ENCODE assay signal across 1 cellular context in the genomic region with DNA sequence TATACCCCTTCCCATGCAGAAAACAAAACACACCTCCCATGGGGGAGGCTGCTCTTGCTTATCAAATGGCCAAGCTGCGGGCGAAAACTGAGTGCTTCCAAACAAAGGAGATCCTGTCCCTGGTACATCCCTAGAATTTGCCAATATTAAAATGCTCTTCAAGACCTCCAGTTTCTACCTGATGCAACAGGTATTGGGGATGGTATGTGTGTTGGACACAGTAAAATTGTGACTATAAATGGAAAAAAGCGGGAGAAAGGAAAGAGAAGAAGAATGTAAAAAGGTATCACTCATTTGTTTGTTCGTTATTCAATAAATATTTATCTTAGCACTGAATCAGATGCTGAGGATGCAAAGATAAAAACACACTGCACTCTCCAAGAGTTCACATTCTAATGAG.
TF ChIP-seq lines count a peak whose summit lies in the region.

No MANE protein-coding gene starts in this region.

TF ChIP-seq in IMR-90, 13 proteins besides CTCF, POLR2A, EP300 and RAD21:
- TF ChIP-seq, protein P1, sequence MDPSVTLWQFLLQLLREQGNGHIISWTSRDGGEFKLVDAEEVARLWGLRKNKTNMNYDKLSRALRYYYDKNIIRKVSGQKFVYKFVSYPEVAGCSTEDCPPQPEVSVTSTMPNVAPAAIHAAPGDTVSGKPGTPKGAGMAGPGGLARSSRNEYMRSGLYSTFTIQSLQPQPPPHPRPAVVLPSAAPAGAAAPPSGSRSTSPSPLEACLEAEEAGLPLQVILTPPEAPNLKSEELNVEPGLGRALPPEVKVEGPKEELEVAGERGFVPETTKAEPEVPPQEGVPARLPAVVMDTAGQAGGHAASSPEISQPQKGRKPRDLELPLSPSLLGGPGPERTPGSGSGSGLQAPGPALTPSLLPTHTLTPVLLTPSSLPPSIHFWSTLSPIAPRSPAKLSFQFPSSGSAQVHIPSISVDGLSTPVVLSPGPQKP (IDR thresholded peaks at IDR 0.05; ENCODE audit: borderline replicate concordance, low read depth, low read length), result no peak
